ENCODE assay signal across 1 cellular context in genomic region chr3:143001369-143002082, GRCh38.
TF ChIP-seq lines count a peak whose summit lies in the region.

Gene U2SURP (plus strand): TSS chr3:143001570. CDS start chr3:143001629, 59 bp downstream.

TF ChIP-seq in HepG2, 621 proteins besides CTCF, POLR2A, EP300 and RAD21 (continued from another document and continues in another):
- peak; percentile 91 for TF ChIP-seq ZGPAT (CRISPR knock-in tag; IDR thresholded peaks at IDR 0.05)
- peak; percentile 97 for TF ChIP-seq SIN3B (IDR thresholded peaks at IDR 0.05; ENCODE audit: low read length)
- TF ChIP-seq ZSCAN9 (CRISPR knock-in tag; IDR thresholded peaks at IDR 0.05; ENCODE audit: borderline replicate concordance) = peak; percentile 61; the same call in 1 of the 2 replicates
- peak; percentile 73 for TF ChIP-seq TBX3 (IDR thresholded peaks at IDR 0.05; ENCODE audit: borderline replicate concordance)
- peak; percentile 96 for TF ChIP-seq SAP130 (CRISPR knock-in tag; IDR thresholded peaks at IDR 0.05; ENCODE audit: low read depth)
- TF ChIP-seq ATF6 (CRISPR knock-in tag; conservative IDR thresholded peaks at IDR 0.05) = no peak; the same call in 1 of the 2 replicates
- TF ChIP-seq FUBP1 (CRISPR knock-in tag; IDR thresholded peaks at IDR 0.05; ENCODE audit: borderline replicate concordance) = no peak; the same call in 1 of the 2 replicates
- 0 out of 2 replicates have a peak, but pooled peaks have one; percentile 54 for TF ChIP-seq ZNF773 (CRISPR knock-in tag; IDR thresholded peaks at IDR 0.05; ENCODE audit: borderline replicate concordance)
- 0 out of 2 replicates have a peak, but pooled peaks have one; percentile 18 for TF ChIP-seq ZNF264 (CRISPR knock-in tag; IDR thresholded peaks at IDR 0.05)
- peak; percentile 67; the same call in 1 of the 2 replicates for TF ChIP-seq MXD3 (CRISPR knock-in tag; IDR thresholded peaks at IDR 0.05)
- TF ChIP-seq ZNF138 (CRISPR knock-in tag; IDR thresholded peaks at IDR 0.05; ENCODE audit: low read depth) = 0 out of 2 replicates have a peak, but pooled peaks have one; percentile 70
- TF ChIP-seq HES4 (CRISPR knock-in tag; IDR thresholded peaks at IDR 0.05; ENCODE audit: borderline replicate concordance) = no peak
- no peak; the same call in 1 of the 2 replicates for TF ChIP-seq MBD4 (IDR thresholded peaks at IDR 0.05; ENCODE audit: borderline replicate concordance, low read length)
- no peak for TF ChIP-seq ZNF784 (CRISPR knock-in tag; IDR thresholded peaks at IDR 0.05; ENCODE audit: borderline replicate concordance)
- no peak for TF ChIP-seq GPN1 (CRISPR knock-in tag; IDR thresholded peaks at IDR 0.05; ENCODE audit: borderline replicate concordance)
- TF ChIP-seq RAD51 (IDR thresholded peaks at IDR 0.05; ENCODE audit: borderline replicate concordance) = peak; percentile 93
- peak; percentile 71 for TF ChIP-seq NKX3-1 (CRISPR knock-in tag; IDR thresholded peaks at IDR 0.05)
- 0 out of 2 replicates have a peak, but pooled peaks have one; percentile 67 for TF ChIP-seq MTF1 (CRISPR knock-in tag; IDR thresholded peaks at IDR 0.05)
- TF ChIP-seq ZNF407 (CRISPR knock-in tag; IDR thresholded peaks at IDR 0.05; ENCODE audit: not compliant biosample characterization) = peak; percentile 62
- TF ChIP-seq ZNF253 (CRISPR knock-in tag; IDR thresholded peaks at IDR 0.05; ENCODE audit: borderline replicate concordance) = peak; percentile 69; the same call in 1 of the 2 replicates
- no peak for TF ChIP-seq TERF1 (CRISPR knock-in tag; IDR thresholded peaks at IDR 0.05)
- TF ChIP-seq ZMYM3 (CRISPR knock-in tag; IDR thresholded peaks at IDR 0.05) = peak; percentile 30; the same call in 1 of the 2 replicates
- 0 out of 2 replicates have a peak, but pooled peaks have one; percentile 30 for TF ChIP-seq HOXD1 (CRISPR knock-in tag; IDR thresholded peaks at IDR 0.05)
- TF ChIP-seq ZNF275 (CRISPR knock-in tag; IDR thresholded peaks at IDR 0.05; ENCODE audit: borderline replicate concordance) = no peak; the same call in 1 of the 2 replicates
- TF ChIP-seq ZFP36L1 (CRISPR knock-in tag; IDR thresholded peaks at IDR 0.05) = peak; percentile 84
- TF ChIP-seq ZUFSP (CRISPR knock-in tag; IDR thresholded peaks at IDR 0.05; ENCODE audit: borderline replicate concordance) = no peak
- TF ChIP-seq ZNF350 (CRISPR knock-in tag; IDR thresholded peaks at IDR 0.05; ENCODE audit: borderline replicate concordance, low read depth) = peak; percentile 97
- TF ChIP-seq GATAD2A (CRISPR knock-in tag; IDR thresholded peaks at IDR 0.05) = peak; percentile 90
- TF ChIP-seq KMT2A (CRISPR knock-in tag; IDR thresholded peaks at IDR 0.05) = peak; percentile 97
- peak; percentile 85 for TF ChIP-seq PHF5A (CRISPR knock-in tag; IDR thresholded peaks at IDR 0.05; ENCODE audit: low read depth, unreplicated experiment)
- TF ChIP-seq DNMT3B (CRISPR knock-in tag; conservative IDR thresholded peaks at IDR 0.05) = no peak; the same call in 1 of the 2 replicates
- TF ChIP-seq MAFK (conservative IDR thresholded peaks at IDR 0.05 in 1 of 2, IDR thresholded peaks at IDR 0.05 in 1 of 2; ENCODE audit: low read length in 2 of 2) = peak; percentile 37 to 52; a peak in 3 of 4 replicates
- 0 out of 2 replicates have a peak, but pooled peaks have one; percentile 31 for TF ChIP-seq ZNF839 (CRISPR knock-in tag; IDR thresholded peaks at IDR 0.05; ENCODE audit: borderline replicate concordance)
- TF ChIP-seq ZNF205 (CRISPR knock-in tag; IDR thresholded peaks at IDR 0.05) = 0 out of 2 replicates have a peak, but pooled peaks have one; percentile 47
